In genomic region chr17:28327031-28327607, GRCh38 we compare ENCODE assay signal across 6 cellular contexts. TPM values are rescaled to one million over a fixed set of nuclear protein-coding genes. Genes with fewer than 3 reads are reported as not detected.
DNase-seq lines count a peak whose midpoint lies in the region; ATAC-seq and TF ChIP-seq lines count a peak whose summit lies in the region.
"Had no signal": no experiment of that assay in that cellular context is flagged by ENCODE, and none has a peak within 500 bp of the region (broad histone marks: within the 10 kb centered on the region; RNA-seq: fewer than 3 reads in every experiment).

No MANE protein-coding gene starts in this region.

- no peak overlapping the region for H3K4me3 ChIP-seq in fibroblast of mammary gland (ENCODE audit: control insufficient read depth, low read depth, low read length)
- no peak overlapping the region for H3K4me3 ChIP-seq in gastrocnemius medialis
- H3K4me3 ChIP-seq: ascending aorta had no signal

- no peaks in the 10 kb centered on the region for H3K4me1 ChIP-seq in gastrocnemius medialis
- H3K4me1 ChIP-seq: ascending aorta had no signal

- no peak overlapping the region for H3K27ac ChIP-seq in gastrocnemius medialis
- H3K27ac ChIP-seq: ascending aorta had no signal

- peaks cover 0 to 45% of the 10 kb centered on the region in 2 donors for H3K36me3 ChIP-seq in gastrocnemius medialis

- ATAC-seq in HG02571 (IDR thresholded peaks at IDR 0.05; ENCODE audit: unreplicated experiment) (peak; percentile 67), gastrocnemius medialis (no peak)

- in situ Hi-C loops in gastrocnemius medialis (cut with MboI; ENCODE audit: low sequenced_read_pairs in 4 of 4), result loop anchor here in 2 of 4 donors (25.0 kb wide), 1 partner anchor 635 kb away; the partner anchor contains the start of gene PHF12 (in 2 of the 2)

- DNase-seq in fibroblast of mammary gland (ENCODE audit: low read depth) (peak; percentile 52), gastrocnemius medialis (no peak), DMS79 (lab: John Stamatoyannopoulos, UW) (no peak)

- no peak for TF ChIP-seq POLR2A in gastrocnemius medialis (IDR thresholded peaks at IDR 0.05)

- intact Hi-C loops in gastrocnemius medialis (cut with DNase I; ENCODE audit: low total_unique reads), result no loop called here

- no peaks in the 10 kb centered on the region for H3K9me3 ChIP-seq in gastrocnemius medialis
- H3K9me3 ChIP-seq: ascending aorta had no signal

- no peaks in the 10 kb centered on the region for H3K27me3 ChIP-seq in gastrocnemius medialis
- H3K27me3 ChIP-seq: ascending aorta had no signal

- TF ChIP-seq CTCF in fibroblast of mammary gland (conservative IDR thresholded peaks at IDR 0.05; ENCODE audit: control insufficient read depth, insufficient read depth, low read depth, low read length) (no peak), gastrocnemius medialis (IDR thresholded peaks at IDR 0.05 in 4 of 5, conservative IDR thresholded peaks at IDR 0.05 in 1 of 5) (no peak)

RNA-seq across cellular contexts. Expression of gene TMEM97, which starts 8.1 kb away (rescaled TPM):
- total RNA-seq in gastrocnemius medialis, result 1 to 10 TPM; 5.1 to 7.2 (median 6.6) TPM
- total RNA-seq: ascending aorta had no signal

RNA-seq across cellular contexts. Expression of gene IFT20, which starts 8.2 kb away (rescaled TPM):
- total RNA-seq in gastrocnemius medialis, result 10 to 100 TPM in 1 of 4 donors, 1 to 10 TPM in 3; 3.7 to 15.9 (median 4.9) TPM

RNA-seq across cellular contexts. Expression of gene TNFAIP1, which starts 8.4 kb away (rescaled TPM):
- 10 to 100 TPM; 18.8 to 36.5 (median 25.5) TPM for total RNA-seq in gastrocnemius medialis

RNA-seq across cellular contexts. Expression of gene POLDIP2, which starts 30.2 kb away (rescaled TPM):
- 100 to 1,000 TPM; 217 to 281 (median 237) TPM for total RNA-seq in gastrocnemius medialis

RNA-seq across cellular contexts. Expression of gene SEBOX, which starts 37.9 kb away (rescaled TPM):
- total RNA-seq in gastrocnemius medialis, result not detected
- total RNA-seq: ascending aorta, RPMI7951 had no signal
